In the genomic region with DNA sequence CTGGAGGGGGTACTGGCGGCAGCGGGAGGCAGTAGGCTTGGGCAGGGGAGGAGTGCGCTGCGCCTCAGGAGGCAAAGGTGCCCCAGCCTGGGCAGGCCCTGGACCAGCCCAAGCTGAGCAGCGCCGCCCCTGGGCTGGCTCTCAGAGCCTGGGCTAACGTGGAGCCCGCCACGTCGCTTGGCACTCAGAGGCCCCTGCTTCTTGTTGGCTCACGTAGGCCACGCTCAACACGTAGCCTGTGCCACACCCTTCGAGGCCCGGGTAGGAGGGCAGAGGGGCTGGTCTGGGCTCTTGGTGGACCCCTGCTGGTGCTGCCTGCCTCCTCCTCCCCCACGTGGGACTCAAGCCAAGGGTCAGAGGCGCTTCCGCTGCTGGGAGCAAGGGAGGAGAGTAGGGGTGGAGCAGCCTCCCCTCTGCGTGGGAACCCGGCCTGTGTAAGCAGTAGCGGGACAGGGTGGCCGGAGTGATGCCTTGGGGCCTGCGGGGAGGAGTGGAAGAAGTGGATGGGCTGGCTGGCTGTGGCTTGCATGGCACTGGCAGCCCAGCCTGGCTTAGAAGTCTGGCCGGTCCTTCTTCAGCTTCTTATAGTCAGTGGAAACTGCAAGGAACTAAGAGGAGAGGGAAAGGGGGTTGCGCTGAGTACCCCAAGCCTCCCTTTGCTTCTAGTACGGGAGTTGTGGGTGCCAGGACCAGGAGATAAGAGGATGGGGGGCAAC, we compare ENCODE assay signal across 9 cellular contexts. TPM values are rescaled to one million over a fixed set of nuclear protein-coding genes. Genes with fewer than 3 reads are reported as not detected.
DNase-seq lines count a peak whose midpoint lies in the region; ATAC-seq and TF ChIP-seq lines count a peak whose summit lies in the region.
"Had no signal": no experiment of that assay in that cellular context is flagged by ENCODE, and none has a peak within 500 bp of the region (broad histone marks: within the 10 kb centered on the region; RNA-seq: fewer than 3 reads in every experiment).

No MANE protein-coding gene starts in this region.

- H3K27me3 ChIP-seq in tibial artery, result peaks cover 0 to 13% of the 10 kb centered on the region in 2 donors
- H3K27me3 ChIP-seq in upper lobe of right lung, result peaks cover 37% of the 10 kb centered on the region

- no peaks in the 10 kb centered on the region for H3K9me3 ChIP-seq in tibial artery
- H3K9me3 ChIP-seq in upper lobe of right lung, result no peaks in the 10 kb centered on the region

- H3K27ac ChIP-seq in tibial artery (peak overlapping the region; percentile 90 to 95), upper lobe of right lung (no peak overlapping the region)

- H3K36me3 ChIP-seq in tibial artery (peaks cover 0 to 40% (median 35%) of the 10 kb centered on the region in 3 donors), upper lobe of right lung (peaks cover 35% of the 10 kb centered on the region)

- peak; percentile 63 for DNase-seq in NCI-H82 (lab: John Stamatoyannopoulos, UW)
- no peak for DNase-seq in NCI-H82 treated with DMSO at 0.1 percent for 48 hours (lab: John Stamatoyannopoulos, UW; ENCODE audit: unreplicated experiment)
- DNase-seq in amniotic epithelial cell (ENCODE audit: low read depth), result peak; percentile 62
- DNase-seq in iris pigment epithelial cell (ENCODE audit: low read depth), result peak; percentile 34
- peak; percentile 82 to 98 for DNase-seq in tibial artery
- DNase-seq in upper lobe of right lung, result no peak
- no peak for DNase-seq in medulla oblongata (ENCODE audit: extremely low spot score)
- DNase-seq in OCI-M2 (lab: John Stamatoyannopoulos, UW; ENCODE audit: unreplicated experiment), result no peak
- DNase-seq: activated effector memory CD4-positive, alpha-beta T cell treated with Interleukin-2 at 50 U/mL for 16 hours had no signal

- peak; percentile 7 to 18 for TF ChIP-seq CTCF in tibial artery (IDR thresholded peaks at IDR 0.05)
- no peak for TF ChIP-seq CTCF in upper lobe of right lung (IDR thresholded peaks at IDR 0.05)

- peaks cover 5 to 82% (median 72%) of the 10 kb centered on the region in 4 donors for H3K4me1 ChIP-seq in tibial artery
- H3K4me1 ChIP-seq in upper lobe of right lung, result peaks cover 37% of the 10 kb centered on the region

- H3K4me3 ChIP-seq in tibial artery (peak overlapping the region; percentile 49 to 51), upper lobe of right lung (no peak overlapping the region)

- ATAC-seq in upper lobe of right lung, result no peak

- intact Hi-C loops in tibial artery (cut with DNase I; ENCODE audit: low total_unique reads) (no loop called here), upper lobe of right lung (cut with DNase I) (no loop called here)

RNA-seq across cellular contexts. Expression of gene SHMT2, which starts 5.7 kb away (rescaled TPM):
- 59.2 TPM for total RNA-seq in upper lobe of right lung

RNA-seq across cellular contexts. Expression of gene STAC3, which starts 15.8 kb away (rescaled TPM):
- total RNA-seq in upper lobe of right lung, result 6.0 TPM

RNA-seq across cellular contexts. Expression of gene NXPH4, which starts 18.6 kb away (rescaled TPM):
- total RNA-seq in upper lobe of right lung, result not detected

Comparison
In these comparisons a context has a peak if more than half of its experiments do, and no peak if none do; other contexts are left out.
1. DNase-seq: peak in NCI-H82 (single experiment), amniotic epithelial cell (single experiment), iris pigment epithelial cell (single experiment) and tibial artery (2 of 2); none in NCI-H82 treated with DMSO at 0.1 percent for 48 hours (single experiment), upper lobe of right lung (single experiment), medulla oblongata (single experiment) and OCI-M2 (single experiment).